ENCODE assay signal across 22 cellular contexts in genomic region chr7:77436889-77437265, GRCh38. TPM values are rescaled to one million over a fixed set of nuclear protein-coding genes. Genes with fewer than 3 reads are reported as not detected.
DNase-seq lines count a peak whose midpoint lies in the region; ATAC-seq, FAIRE-seq and TF ChIP-seq lines count a peak whose summit lies in the region.
"Had no signal": no experiment of that assay in that cellular context is flagged by ENCODE, and none has a peak within 500 bp of the region (broad histone marks: within the 10 kb centered on the region; RNA-seq: fewer than 3 reads in every experiment).

No MANE protein-coding gene starts in this region.

- no peaks in the 10 kb centered on the region for H3K79me2 ChIP-seq in GM12878 (ENCODE audit: control insufficient read depth, insufficient read depth, low read length)

- in situ Hi-C loops in GM12878 (cut with MboI), result no loop called here

- no peak for ATAC-seq in activated CD8-positive, alpha-beta T cell treated with anti-CD3 and anti-CD28 coated beads, Interleukin-2, amount 10 ng/mL, durations not matched to agents 7 days and 5 days
- ATAC-seq in activated CD8-positive, alpha-beta T cell treated with anti-CD3 and anti-CD28 coated beads for 36 hours, result no peak
- ATAC-seq in GM12878 (no peak), HG03025 (IDR thresholded peaks at IDR 0.05; ENCODE audit: low FRiP score, unreplicated experiment) (no peak)
- ATAC-seq: A549 had no signal

- H3K9ac ChIP-seq in GM12878 (ENCODE audit: control insufficient read depth, insufficient read depth, low read length), result no peak overlapping the region
- H3K9ac ChIP-seq: BLaER1 treated with 17β-estradiol and CSF1 and Interleukin-3, amounts not matched to agents 10 nM and 100 nM had no signal

- H3K36me3 Mint-ChIP-seq in activated CD8-positive, alpha-beta T cell treated with anti-CD3 and anti-CD28 coated beads, Interleukin-2, amount 10 ng/mL, durations not matched to agents 7 days and 5 days (ENCODE audit: low read depth), result no peaks in the 10 kb centered on the region
- H3K36me3 Mint-ChIP-seq in activated CD8-positive, alpha-beta T cell treated with anti-CD3 and anti-CD28 coated beads for 36 hours (ENCODE audit: low read depth), result no peaks in the 10 kb centered on the region
- H3K36me3 Mint-ChIP-seq: CD14-positive monocyte; CD8-positive, alpha-beta memory T cell had no signal

- no peaks in the 10 kb centered on the region for H4K20me1 ChIP-seq in GM12878 (ENCODE audit: control insufficient read depth, insufficient read depth)
- H4K20me1 ChIP-seq: BLaER1 treated with 17β-estradiol and CSF1 and Interleukin-3, amounts not matched to agents 10 nM and 100 nM had no signal

- peaks cover 29% of the 10 kb centered on the region for H3K27me3 Mint-ChIP-seq in activated CD8-positive, alpha-beta T cell treated with anti-CD3 and anti-CD28 coated beads, Interleukin-2, amount 10 ng/mL, durations not matched to agents 7 days and 5 days (ENCODE audit: low read depth)
- H3K27me3 Mint-ChIP-seq in activated CD8-positive, alpha-beta T cell treated with anti-CD3 and anti-CD28 coated beads for 36 hours, result peaks cover 5% of the 10 kb centered on the region
- H3K27me3 Mint-ChIP-seq: CD4-positive, alpha-beta T cell had no signal

- H3K27ac ChIP-seq in HEK293 (ENCODE audit: extremely low read depth, low read depth, low read length) (no peak overlapping the region), GM12878 (ENCODE audit: control insufficient read depth, insufficient read depth) (no peak overlapping the region)
- H3K27ac ChIP-seq: BLaER1 treated with 17β-estradiol and CSF1 and Interleukin-3, amounts not matched to agents 10 nM and 100 nM had no signal

- SMC1A ChIA-PET in GM12878 (lab: Charles Lee; ENCODE audit: uncharacterized antibody, unreplicated experiment), result interaction anchor here (0.9 kb wide), 1 partner anchor 26 kb away, joined by 4 read pairs; no protein-coding TSS in a partner anchor

- H3K4me1 Mint-ChIP-seq in activated CD8-positive, alpha-beta T cell treated with anti-CD3 and anti-CD28 coated beads, Interleukin-2, amount 10 ng/mL, durations not matched to agents 7 days and 5 days (ENCODE audit: low read depth), result no peaks in the 10 kb centered on the region
- no peaks in the 10 kb centered on the region for H3K4me1 Mint-ChIP-seq in activated CD8-positive, alpha-beta T cell treated with anti-CD3 and anti-CD28 coated beads for 36 hours (ENCODE audit: low read depth)
- H3K4me1 Mint-ChIP-seq: CD8-positive, alpha-beta memory T cell had no signal

- no peak for FAIRE-seq in GM12878 (lab: Jason Lieb, UNC)
- FAIRE-seq: A549, D721Med had no signal

- no peak for TF ChIP-seq POLR2A in GM12878 (IDR thresholded peaks at IDR 0.05; ENCODE audit: low read depth, low read length)

- POLR2A ChIA-PET in activated CD8-positive, alpha-beta T cell treated with anti-CD3 and anti-CD28 coated beads, Interleukin-2, amount 10 ng/mL, durations not matched to agents 7 days and 5 days (lab: Charles Lee), result no interaction called here
- POLR2A ChIA-PET in activated CD8-positive, alpha-beta T cell treated with anti-CD3 and anti-CD28 coated beads for 36 hours (lab: Charles Lee), result no interaction called here
- POLR2A ChIA-PET in HEK293 (lab: Yijun Ruan, JAX), result no interaction called here
- POLR2A ChIA-PET in GM12878 (lab: Charles Lee), result no interaction called here

- H3K36me3 ChIP-seq in HEK293 (ENCODE audit: control insufficient read depth in 2 of 2, insufficient read depth in 1 of 2, low read length in 2 of 2), result no peaks in the 10 kb centered on the region
- no peaks in the 10 kb centered on the region for H3K36me3 ChIP-seq in GM12878 (ENCODE audit: control insufficient read depth in 2 of 2, insufficient read depth in 2 of 2, low read length in 1 of 2)
- H3K36me3 ChIP-seq: BE2C; BLaER1 treated with 17β-estradiol and CSF1 and Interleukin-3, amounts not matched to agents 10 nM and 100 nM; HAP-1 had no signal

- no peaks in the 10 kb centered on the region for H3K27me3 ChIP-seq in GM12878 (replicated peaks in 1 of 2; ENCODE audit: control insufficient read depth in 2 of 2, insufficient read depth in 2 of 2, low read length in 1 of 2)
- H3K27me3 ChIP-seq: BLaER1 treated with 17β-estradiol and CSF1 and Interleukin-3, amounts not matched to agents 10 nM and 100 nM had no signal

- H3K27ac Mint-ChIP-seq in activated CD8-positive, alpha-beta T cell treated with anti-CD3 and anti-CD28 coated beads, Interleukin-2, amount 10 ng/mL, durations not matched to agents 7 days and 5 days, result peak overlapping the region; percentile 5
- no peak overlapping the region for H3K27ac Mint-ChIP-seq in activated CD8-positive, alpha-beta T cell treated with anti-CD3 and anti-CD28 coated beads for 36 hours
- H3K27ac Mint-ChIP-seq: CD14-positive monocyte; CD4-positive, alpha-beta T cell; CD8-positive, alpha-beta memory T cell had no signal

- intact Hi-C loops in activated CD8-positive, alpha-beta T cell treated with anti-CD3 and anti-CD28 coated beads for 36 hours (cut with micrococcal nuclease), result no loop called here
- intact Hi-C loops in GM12878 (cut with micrococcal nuclease; ENCODE audit: unreplicated experiment), result no loop called here

- no peak overlapping the region for H3K4me3 ChIP-seq in HEK293 (ENCODE audit: low read depth, low read length)
- no peak overlapping the region for H3K4me3 ChIP-seq in GM12878
- H3K4me3 ChIP-seq: A549; BLaER1 treated with 17β-estradiol and CSF1 and Interleukin-3, amounts not matched to agents 10 nM and 100 nM; HAP-1 had no signal

- no peak for TF ChIP-seq EP300 in GM12878 (IDR thresholded peaks at IDR 0.05; ENCODE audit: borderline replicate concordance in 1 of 2, control insufficient read depth in 1 of 2, low read depth in 2 of 2, low read length in 2 of 2)

- H3K4me3 Mint-ChIP-seq in activated CD8-positive, alpha-beta T cell treated with anti-CD3 and anti-CD28 coated beads, Interleukin-2, amount 10 ng/mL, durations not matched to agents 7 days and 5 days, result no peak overlapping the region
- no peak overlapping the region for H3K4me3 Mint-ChIP-seq in activated CD8-positive, alpha-beta T cell treated with anti-CD3 and anti-CD28 coated beads for 36 hours
- H3K4me3 Mint-ChIP-seq: CD14-positive monocyte; CD4-positive, alpha-beta T cell; CD8-positive, alpha-beta memory T cell had no signal

- TF ChIP-seq CTCF in activated CD8-positive, alpha-beta T cell treated with anti-CD3 and anti-CD28 coated beads for 36 hours (IDR thresholded peaks at IDR 0.05), result no peak
- TF ChIP-seq CTCF in HEK293 (tag by site-specific recombination; IDR thresholded peaks at IDR 0.05) (no peak), GM12878 (IDR thresholded peaks at IDR 0.05 in 2 of 3, conservative IDR thresholded peaks at IDR 0.05 in 1 of 3; ENCODE audit: control insufficient read depth in 2 of 3, extremely low read depth in 1 of 3, insufficient read depth in 1 of 3, low read depth in 3 of 3, low read length in 3 of 3) (no peak)

- no peak overlapping the region for H3K4me2 ChIP-seq in GM12878 (ENCODE audit: control insufficient read depth, insufficient read depth)
- H3K4me2 ChIP-seq: A549 had no signal

- DNase-seq in activated CD8-positive, alpha-beta T cell treated with anti-CD3 and anti-CD28 coated beads, Interleukin-2, amount 10 ng/mL, durations not matched to agents 7 days and 5 days, result no peak
- DNase-seq in activated CD8-positive, alpha-beta T cell treated with anti-CD3 and anti-CD28 coated beads for 36 hours, result no peak
- DNase-seq in GM12878 (ENCODE audit: low read depth, low spot score), result no peak
- DNase-seq in NCI-H187 (lab: John Stamatoyannopoulos, UW), result no peak
- no peak for DNase-seq in LoVo (ENCODE audit: low spot score)
- DNase-seq: 8988T; ACHN; AML-193; BE2C; CD4-positive, alpha-beta T cell; CD8-positive, alpha-beta memory T cell; DMS 273 treated with DMSO at 0.1 percent for 48 hours; DMS79; EL; GDM1 had no signal

- TF ChIP-seq RAD21 in GM12878 (IDR thresholded peaks at IDR 0.05; ENCODE audit: insufficient read depth, low read depth, low read length), result no peak

- CTCF ChIA-PET in activated CD8-positive, alpha-beta T cell treated with anti-CD3 and anti-CD28 coated beads, Interleukin-2, amount 10 ng/mL, durations not matched to agents 7 days and 5 days (lab: Charles Lee), result no interaction called here
- CTCF ChIA-PET in activated CD8-positive, alpha-beta T cell treated with anti-CD3 and anti-CD28 coated beads for 36 hours (lab: Charles Lee), result interaction anchor here (1.2 kb wide), 1 partner anchor 15 kb away, joined by 3 read pairs; no protein-coding TSS in a partner anchor
- CTCF ChIA-PET in HEK293 (lab: Yijun Ruan, JAX) (no interaction called here), GM12878 (lab: Yijun Ruan, JAX) (no interaction called here)

- no peaks in the 10 kb centered on the region for H3K4me1 ChIP-seq in HEK293 (ENCODE audit: control insufficient read depth, insufficient read depth, low read length)
- no peaks in the 10 kb centered on the region for H3K4me1 ChIP-seq in GM12878 (ENCODE audit: control insufficient read depth, insufficient read depth, low read length)
- H3K4me1 ChIP-seq: BE2C had no signal

- no peaks in the 10 kb centered on the region for H3K9me3 ChIP-seq in HEK293 (ENCODE audit: control insufficient read depth, insufficient read depth, low read depth, low read length)
- no peaks in the 10 kb centered on the region for H3K9me3 ChIP-seq in GM12878 (replicated peaks; ENCODE audit: control insufficient read depth, insufficient read depth, low read length)
- H3K9me3 ChIP-seq: A549; BE2C; BLaER1 treated with 17β-estradiol and CSF1 and Interleukin-3, amounts not matched to agents 10 nM and 100 nM; HAP-1 had no signal

- RAD21 ChIA-PET in GM12878 (lab: Charles Lee; ENCODE audit: unreplicated experiment), result interaction anchor here (1.2 kb wide), 1 partner anchor 11 kb away, joined by 4 read pairs; no protein-coding TSS in a partner anchor

- 50% methylated on average over 2 of the region's 2 CpGs for WGBS in GM12878 (ENCODE audit: insufficient coverage, insufficient replicate concordance, low lambda C conversion rate, missing lambda C conversion rate)

- H3K9me3 Mint-ChIP-seq in activated CD8-positive, alpha-beta T cell treated with anti-CD3 and anti-CD28 coated beads, Interleukin-2, amount 10 ng/mL, durations not matched to agents 7 days and 5 days (ENCODE audit: insufficient read depth), result no peaks in the 10 kb centered on the region
- H3K9me3 Mint-ChIP-seq in activated CD8-positive, alpha-beta T cell treated with anti-CD3 and anti-CD28 coated beads for 36 hours, result no peaks in the 10 kb centered on the region
- H3K9me3 Mint-ChIP-seq: CD14-positive monocyte; CD4-positive, alpha-beta T cell; CD8-positive, alpha-beta memory T cell had no signal

- H2AFZ ChIP-seq in GM12878 (ENCODE audit: control insufficient read depth, low read depth, low read length), result no peak overlapping the region

- BruUV-seq in GM12878 (replicated peaks; lab: Mats Ljungman, UMichigan), result no TSS peak

RNA-seq across cellular contexts. Expression of gene GSAP, which starts 20.7 kb away (rescaled TPM):
- total RNA-seq in activated CD8-positive, alpha-beta T cell treated with anti-CD3 and anti-CD28 coated beads, Interleukin-2, amount 10 ng/mL, durations not matched to agents 7 days and 5 days, result 1 to 10 TPM; 2.2 to 3.9 TPM
- total RNA-seq in activated CD8-positive, alpha-beta T cell treated with anti-CD3 and anti-CD28 coated beads for 36 hours, result 1 to 10 TPM; 1.9 to 3.0 TPM
- 130 and 134 TPM in 2 replicates for total RNA-seq in GM12878 (2013; cell fraction: nucleolus; rRNA removed)
- total RNA-seq in GM12878 (2014; rRNA removed) (26.5 and 27.2 TPM in 2 replicates), GM12878 (2014; rRNA removed; fragmentation: Illumina TruSeq; extraction: Trizol) (21.0 and 24.7 TPM in 2 replicates), GM12878 (2021) (17.4 and 24.1 TPM in 2 replicates)
- 6.9 TPM for polyA plus RNA-seq in GM12878 (2011; ENCODE audit: low read depth)
- polyA plus RNA-seq in GM12878 (2011; rRNA removed) (38.1 and 48.5 TPM in 2 replicates), GM12878 (2014; fragmentation: Illumina TruSeq; extraction: Trizol) (22.6 and 29.6 TPM in 2 replicates), GM12878 (2014; fragmentation: Nextera tagmentation; extraction: Ambion mirVana) (1 to 10 TPM; 6.6 to 8.0 TPM), GM12878 (2014; rRNA removed) (20.3 and 24.1 TPM in 2 replicates), GM12878 (2016; fragmentation: Nextera tagmentation; extraction: Ambion mirVana) (10 to 100 TPM; 14.4 to 16.0 TPM)
- polyA plus RNA-seq in GM12878 (2011; cell fraction: cytosol; rRNA removed), result 14.7 and 15.5 TPM in 2 replicates
- polyA plus RNA-seq in GM12878 (2011; cell fraction: nucleus; rRNA removed), result 99.9 and 128 TPM in 2 replicates
- 8.0 and 10.6 TPM in 2 replicates for polyA plus RNA-seq in GM12878 (2012)
- 36.5 and 39.6 TPM in 2 replicates for polyA minus RNA-seq in GM12878 (2011; rRNA and poly(A)+ RNA removed)
- polyA minus RNA-seq in GM12878 (2011; cell fraction: cytosol; rRNA and poly(A)+ RNA removed), result 7.6 and 11.1 TPM in 2 replicates
- polyA minus RNA-seq in GM12878 (2011; cell fraction: nucleus; rRNA and poly(A)+ RNA removed), result 46.9 and 73.0 TPM in 2 replicates
